Comparison of ENCODE assay signal across 6 cellular contexts in genomic region chr9:39604089-39604488, GRCh38.
DNase-seq lines count a peak whose midpoint lies in the region; ATAC-seq and TF ChIP-seq lines count a peak whose summit lies in the region.
"Not testable (repeated sequence)": the region's sequence is repeated elsewhere in the genome, so short reads cannot be mapped to it uniquely, and the experiment has no call there.

No MANE protein-coding gene starts in this region.

- not testable (repeated sequence) for H3K9me2 ChIP-seq in GM23338 (ENCODE audit: insufficient read depth)

- H3F3A ChIP-seq in GM23338 (replicated peaks; ENCODE audit: low read depth), result not testable (repeated sequence)

- H3K79me2 ChIP-seq in GM23338 (replicated peaks; ENCODE audit: insufficient read depth), result not testable (repeated sequence)

- not testable (repeated sequence) for H2AFZ ChIP-seq in GM23338

- not testable (repeated sequence) for H3K4me1 ChIP-seq in GM23338 (ENCODE audit: insufficient read depth)

- H3K27me3 Mint-ChIP-seq in CD14-positive monocyte (ENCODE audit: low read depth in 3 of 3); GM23338 (ENCODE audit: insufficient read depth, low read depth, poor library complexity); WTC11 (ENCODE audit: low read depth); dendritic cell treated with granulocyte-macrophage colony-stimulating factor and Interleukin-4, amounts not matched to agents 40 ng/mL and 50 ng/mL, for 4 days; memory B cell; progenitor cell of endocrine pancreas: not testable (repeated sequence)

- not testable (repeated sequence) for DNase-seq in CD14-positive monocyte (ENCODE audit: low spot score); GM23338 (ENCODE audit: low spot score); WTC11 (ENCODE audit: low spot score); memory B cell (ENCODE audit: low spot score in 2 of 2); progenitor cell of endocrine pancreas (ENCODE audit: low spot score, unreplicated experiment)

- not testable (repeated sequence) for H3K4me3 ChIP-seq in GM23338

- not testable (repeated sequence) for H3K4me2 ChIP-seq in GM23338

- H3K9me3 Mint-ChIP-seq in CD14-positive monocyte; GM23338; WTC11; dendritic cell treated with granulocyte-macrophage colony-stimulating factor and Interleukin-4, amounts not matched to agents 40 ng/mL and 50 ng/mL, for 4 days; memory B cell; progenitor cell of endocrine pancreas (ENCODE audit: low read depth): not testable (repeated sequence)

- ATAC-seq in GM23338 (peak; percentile 79), WTC11 (peak; percentile 61)
- not testable (repeated sequence) for ATAC-seq in memory B cell (ENCODE audit: low read depth)

- not testable (repeated sequence) for H3K4me1 Mint-ChIP-seq in CD14-positive monocyte; GM23338; WTC11; dendritic cell treated with granulocyte-macrophage colony-stimulating factor and Interleukin-4, amounts not matched to agents 40 ng/mL and 50 ng/mL, for 4 days (ENCODE audit: low read depth); memory B cell; progenitor cell of endocrine pancreas (ENCODE audit: low read depth)

- H3K36me3 Mint-ChIP-seq in CD14-positive monocyte; GM23338 (ENCODE audit: low read depth); WTC11; dendritic cell treated with granulocyte-macrophage colony-stimulating factor and Interleukin-4, amounts not matched to agents 40 ng/mL and 50 ng/mL, for 4 days (ENCODE audit: low read depth); memory B cell; progenitor cell of endocrine pancreas (ENCODE audit: insufficient read depth): not testable (repeated sequence)

- not testable (repeated sequence) for H3K27me3 ChIP-seq in GM23338 (ENCODE audit: insufficient read depth)

- TF ChIP-seq CTCF in CD14-positive monocyte (IDR thresholded peaks at IDR 0.05); GM23338 (conservative IDR thresholded peaks at IDR 0.05; ENCODE audit: low read depth in 2 of 2); WTC11 (IDR thresholded peaks at IDR 0.05); progenitor cell of endocrine pancreas (IDR thresholded peaks at IDR 0.05; ENCODE audit: unreplicated experiment): not testable (repeated sequence)

- H4K20me1 ChIP-seq in GM23338 (replicated peaks; ENCODE audit: insufficient read depth), result not testable (repeated sequence)

- H3K4me3 Mint-ChIP-seq in CD14-positive monocyte (peak overlapping the region; percentile 62 to 71), GM23338 (peak overlapping the region; percentile 40; the same call in 1 of the 3 replicates), WTC11 (peak overlapping the region; percentile 44; the same call in 1 of the 2 replicates), memory B cell (peak overlapping the region; percentile 67), progenitor cell of endocrine pancreas (ENCODE audit: low read depth) (peak overlapping the region; percentile 46)
- H3K4me3 Mint-ChIP-seq in dendritic cell treated with granulocyte-macrophage colony-stimulating factor and Interleukin-4, amounts not matched to agents 40 ng/mL and 50 ng/mL, for 4 days, result peak overlapping the region; percentile 45

- not testable (repeated sequence) for H3K27ac ChIP-seq in GM23338 (ENCODE audit: low read depth)

- H3K27ac Mint-ChIP-seq in CD14-positive monocyte; GM23338; WTC11; dendritic cell treated with granulocyte-macrophage colony-stimulating factor and Interleukin-4, amounts not matched to agents 40 ng/mL and 50 ng/mL, for 4 days; memory B cell; progenitor cell of endocrine pancreas: not testable (repeated sequence)

- CTCF ChIA-PET in WTC11 (lab: Charles Lee), result not testable (repeated sequence)

- intact Hi-C loops in CD14-positive monocyte (cut with micrococcal nuclease); dendritic cell treated with granulocyte-macrophage colony-stimulating factor and Interleukin-4, amounts not matched to agents 40 ng/mL and 50 ng/mL, for 4 days (cut with micrococcal nuclease): not testable (repeated sequence)

- POLR2A ChIA-PET in WTC11 (lab: Charles Lee), result not testable (repeated sequence)

- H3K36me3 ChIP-seq in GM23338 (ENCODE audit: insufficient read depth), result not testable (repeated sequence)
